In genomic region chr10:94314913-94315545, GRCh38 we compare ENCODE assay signal across 1 cellular context.
TF ChIP-seq lines count a peak whose summit lies in the region.

No MANE protein-coding gene starts in this region.

TF ChIP-seq in HCT116, 20 proteins besides CTCF, POLR2A, EP300 and RAD21 (continued from another document):
- TF ChIP-seq REST (IDR thresholded peaks at IDR 0.05; ENCODE audit: low read depth): no peak
TF ChIP-seq in HCT116: peak in this region for 0.
